ENCODE assay signal across 20 cellular contexts in the genomic region with DNA sequence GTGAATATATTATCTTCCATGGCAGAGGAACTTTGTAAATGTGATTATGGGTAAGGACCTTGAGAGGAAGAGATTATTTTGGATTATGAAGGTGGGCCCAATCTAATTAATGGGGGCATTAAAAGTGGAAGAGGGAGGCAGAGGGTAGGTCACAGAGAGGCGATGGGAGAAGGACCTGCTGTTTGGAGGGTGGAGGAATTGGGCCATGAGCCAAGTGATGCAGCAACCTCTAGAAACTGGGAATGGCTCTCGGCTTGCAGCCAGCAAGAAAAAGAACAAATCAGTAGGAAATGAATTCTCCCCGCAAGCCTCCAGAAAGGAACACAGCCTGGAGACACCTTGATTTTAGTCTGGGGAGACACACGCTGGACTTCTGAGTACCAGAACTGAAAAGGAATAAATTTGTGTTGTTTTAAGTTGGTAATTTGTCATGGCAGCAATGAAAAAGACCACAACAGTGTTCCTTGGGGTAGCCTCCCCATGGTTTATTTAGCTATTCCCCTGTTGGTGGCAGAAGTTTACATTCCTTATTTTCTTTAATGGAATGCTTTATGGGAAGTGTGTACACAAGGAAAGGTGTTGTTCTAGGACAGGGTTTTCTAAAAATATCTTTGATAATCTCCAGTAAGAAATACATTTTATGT.
DNase-seq lines count a peak whose midpoint lies in the region; ATAC-seq and TF ChIP-seq lines count a peak whose summit lies in the region.
"Had no signal": no experiment of that assay in that cellular context is flagged by ENCODE, and none has a peak within 500 bp of the region (broad histone marks: within the 10 kb centered on the region; RNA-seq: fewer than 3 reads in every experiment).

No MANE protein-coding gene starts in this region.

- no peak for ATAC-seq in GM18867 (IDR thresholded peaks at IDR 0.05; ENCODE audit: unreplicated experiment)
- ATAC-seq: HepG2, Panc1, T-cell had no signal

- no peaks in the 10 kb centered on the region for H3K9me3 ChIP-seq in testis

- no peak for TF ChIP-seq POLR2A in testis (IDR thresholded peaks at IDR 0.05)

- peak; percentile 3 for DNase-seq in NCI-H345 (lab: John Stamatoyannopoulos, UW)
- no peak for DNase-seq in NCI-H345 treated with DMSO at 0.1 percent for 48 hours (lab: John Stamatoyannopoulos, UW; ENCODE audit: unreplicated experiment)
- peak; percentile 28 for DNase-seq in DMS 273 treated with DMSO at 0.1 percent for 48 hours (lab: John Stamatoyannopoulos, UW)
- peak; percentile 82 for DNase-seq in NCI-H69 (lab: John Stamatoyannopoulos, UW)
- DNase-seq in epithelial cell of esophagus (ENCODE audit: low read depth): peak; percentile 10
- DNase-seq in testis: no peak
- DNase-seq: CD4-positive, alpha-beta T cell; DND-41; GM23248; H7; Kasumi-1; NCI-H1105 treated with DMSO at 0.1 percent for 48 hours; NCI-H146; NCI-H2029 treated with DMSO at 0.1 percent for 48 hours; T-cell had no signal

- H3K4me3 ChIP-seq in epithelial cell of esophagus (ENCODE audit: low read length) (no peak overlapping the region), testis (no peak overlapping the region)
- H3K4me3 ChIP-seq: BLaER1 treated with 17β-estradiol and CSF1 and Interleukin-3, amounts not matched to agents 10 nM and 100 nM; GM23248 had no signal

- no peaks in the 10 kb centered on the region for H3K4me1 ChIP-seq in testis
- H3K4me1 ChIP-seq: BLaER1 treated with 17β-estradiol and CSF1 and Interleukin-3, amounts not matched to agents 10 nM and 100 nM had no signal

- H3K27me3 ChIP-seq in testis: no peaks in the 10 kb centered on the region
- H3K27me3 ChIP-seq: BLaER1 treated with 17β-estradiol and CSF1 and Interleukin-3, amounts not matched to agents 10 nM and 100 nM had no signal

- intact Hi-C loops in testis (cut with DNase I; ENCODE audit: low total_unique reads): no loop called here

- no peaks in the 10 kb centered on the region for H3K36me3 ChIP-seq in testis (ENCODE audit: low read depth, missing control alignments)
- H3K36me3 ChIP-seq: BLaER1 treated with 17β-estradiol and CSF1 and Interleukin-3, amounts not matched to agents 10 nM and 100 nM had no signal

- 53 to 54% methylated on average over 4 of the region's 4 CpGs for WGBS in testis, 2 donors

- TF ChIP-seq CTCF in epithelial cell of esophagus (IDR thresholded peaks at IDR 0.05; ENCODE audit: insufficient read depth, low read depth, low read length, missing control alignments): no peak
- TF ChIP-seq CTCF in testis (IDR thresholded peaks at IDR 0.05): no peak

- no peak overlapping the region for H3K27ac ChIP-seq in testis
- H3K27ac ChIP-seq: BLaER1 treated with 17β-estradiol and CSF1 and Interleukin-3, amounts not matched to agents 10 nM and 100 nM; GM23248; RWPE1 had no signal

Comparison
In these comparisons a context has a peak if more than half of its experiments do, and no peak if none do; other contexts are left out.
1. DNase-seq: peak in NCI-H345 (single experiment), DMS 273 treated with DMSO at 0.1 percent for 48 hours (single experiment), NCI-H69 (single experiment) and epithelial cell of esophagus (single experiment); none in NCI-H345 treated with DMSO at 0.1 percent for 48 hours (single experiment) and testis (single experiment).